Comparison of ENCODE assay signal across 1 cellular context in the genomic region with DNA sequence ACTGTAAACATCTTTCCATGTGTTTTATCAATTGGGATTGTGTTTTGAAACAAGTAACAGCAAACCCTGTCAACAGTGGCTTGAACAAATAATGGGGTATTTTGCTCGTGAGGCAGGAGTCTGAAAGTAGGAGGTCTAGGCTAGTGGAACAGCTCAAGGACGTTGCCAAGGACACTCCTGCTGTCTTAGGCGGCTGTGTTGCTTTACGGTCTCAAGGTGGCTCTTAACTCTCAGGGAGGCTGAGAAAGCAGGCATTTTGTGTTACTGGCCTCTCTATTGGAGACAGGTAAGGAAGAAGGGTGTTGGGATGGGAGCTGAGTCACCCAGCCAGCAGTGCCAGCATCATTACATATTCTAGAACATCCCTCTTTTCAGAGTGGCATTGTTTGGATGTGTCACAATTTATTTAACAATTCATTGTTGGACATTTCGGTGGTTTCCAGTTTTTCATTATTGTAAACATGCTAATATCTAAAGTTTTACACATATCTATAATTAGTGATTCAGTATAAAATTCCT.
TF ChIP-seq lines count a peak whose summit lies in the region.

No MANE protein-coding gene starts in this region.

TF ChIP-seq in GM23338, 12 proteins besides CTCF, POLR2A, EP300 and RAD21:
- TF ChIP-seq, protein P1, sequence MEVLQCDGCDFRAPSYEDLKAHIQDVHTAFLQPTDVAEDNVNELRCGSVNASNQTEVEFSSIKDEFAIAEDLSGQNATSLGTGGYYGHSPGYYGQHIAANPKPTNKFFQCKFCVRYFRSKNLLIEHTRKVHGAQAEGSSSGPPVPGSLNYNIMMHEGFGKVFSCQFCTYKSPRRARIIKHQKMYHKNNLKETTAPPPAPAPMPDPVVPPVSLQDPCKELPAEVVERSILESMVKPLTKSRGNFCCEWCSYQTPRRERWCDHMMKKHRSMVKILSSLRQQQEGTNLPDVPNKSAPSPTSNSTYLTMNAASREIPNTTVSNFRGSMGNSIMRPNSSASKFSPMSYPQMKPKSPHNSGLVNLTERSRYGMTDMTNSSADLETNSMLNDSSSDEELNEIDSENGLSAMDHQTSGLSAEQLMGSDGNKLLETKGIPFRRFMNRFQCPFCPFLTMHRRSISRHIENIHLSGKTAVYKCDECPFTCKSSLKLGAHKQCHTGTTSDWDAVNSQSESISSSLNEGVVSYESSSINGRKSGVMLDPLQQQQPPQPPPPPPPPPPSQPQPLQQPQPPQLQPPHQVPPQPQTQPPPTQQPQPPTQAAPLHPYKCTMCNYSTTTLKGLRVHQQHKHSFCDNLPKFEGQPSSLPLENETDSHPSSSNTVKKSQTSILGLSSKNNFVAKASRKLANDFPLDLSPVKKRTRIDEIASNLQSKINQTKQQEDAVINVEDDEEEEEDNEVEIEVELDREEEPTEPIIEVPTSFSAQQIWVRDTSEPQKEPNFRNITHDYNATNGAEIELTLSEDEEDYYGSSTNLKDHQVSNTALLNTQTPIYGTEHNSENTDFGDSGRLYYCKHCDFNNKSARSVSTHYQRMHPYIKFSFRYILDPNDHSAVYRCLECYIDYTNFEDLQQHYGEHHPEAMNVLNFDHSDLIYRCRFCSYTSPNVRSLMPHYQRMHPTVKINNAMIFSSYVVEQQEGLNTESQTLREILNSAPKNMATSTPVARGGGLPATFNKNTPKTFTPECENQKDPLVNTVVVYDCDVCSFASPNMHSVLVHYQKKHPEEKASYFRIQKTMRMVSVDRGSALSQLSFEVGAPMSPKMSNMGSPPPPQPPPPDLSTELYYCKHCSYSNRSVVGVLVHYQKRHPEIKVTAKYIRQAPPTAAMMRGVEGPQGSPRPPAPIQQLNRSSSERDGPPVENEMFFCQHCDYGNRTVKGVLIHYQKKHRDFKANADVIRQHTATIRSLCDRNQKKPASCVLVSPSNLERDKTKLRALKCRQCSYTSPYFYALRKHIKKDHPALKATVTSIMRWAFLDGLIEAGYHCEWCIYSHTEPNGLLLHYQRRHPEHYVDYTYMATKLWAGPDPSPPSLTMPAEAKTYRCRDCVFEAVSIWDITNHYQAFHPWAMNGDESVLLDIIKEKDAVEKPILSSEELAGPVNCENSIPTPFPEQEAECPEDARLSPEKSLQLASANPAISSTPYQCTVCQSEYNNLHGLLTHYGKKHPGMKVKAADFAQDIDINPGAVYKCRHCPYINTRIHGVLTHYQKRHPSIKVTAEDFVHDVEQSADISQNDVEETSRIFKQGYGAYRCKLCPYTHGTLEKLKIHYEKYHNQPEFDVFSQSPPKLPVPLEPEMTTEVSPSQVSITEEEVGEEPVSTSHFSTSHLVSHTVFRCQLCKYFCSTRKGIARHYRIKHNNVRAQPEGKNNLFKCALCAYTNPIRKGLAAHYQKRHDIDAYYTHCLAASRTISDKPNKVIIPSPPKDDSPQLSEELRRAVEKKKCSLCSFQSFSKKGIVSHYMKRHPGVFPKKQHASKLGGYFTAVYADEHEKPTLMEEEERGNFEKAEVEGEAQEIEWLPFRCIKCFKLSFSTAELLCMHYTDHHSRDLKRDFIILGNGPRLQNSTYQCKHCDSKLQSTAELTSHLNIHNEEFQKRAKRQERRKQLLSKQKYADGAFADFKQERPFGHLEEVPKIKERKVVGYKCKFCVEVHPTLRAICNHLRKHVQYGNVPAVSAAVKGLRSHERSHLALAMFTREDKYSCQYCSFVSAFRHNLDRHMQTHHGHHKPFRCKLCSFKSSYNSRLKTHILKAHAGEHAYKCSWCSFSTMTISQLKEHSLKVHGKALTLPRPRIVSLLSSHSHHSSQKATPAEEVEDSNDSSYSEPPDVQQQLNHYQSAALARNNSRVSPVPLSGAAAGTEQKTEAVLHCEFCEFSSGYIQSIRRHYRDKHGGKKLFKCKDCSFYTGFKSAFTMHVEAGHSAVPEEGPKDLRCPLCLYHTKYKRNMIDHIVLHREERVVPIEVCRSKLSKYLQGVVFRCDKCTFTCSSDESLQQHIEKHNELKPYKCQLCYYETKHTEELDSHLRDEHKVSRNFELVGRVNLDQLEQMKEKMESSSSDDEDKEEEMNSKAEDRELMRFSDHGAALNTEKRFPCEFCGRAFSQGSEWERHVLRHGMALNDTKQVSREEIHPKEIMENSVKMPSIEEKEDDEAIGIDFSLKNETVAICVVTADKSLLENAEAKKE (CRISPR knock-in tag; IDR thresholded peaks at IDR 0.05): no peak
- TF ChIP-seq STAT1 (IDR thresholded peaks at IDR 0.05; ENCODE audit: unreplicated experiment) (no peak), POLR2AphosphoS5 (IDR thresholded peaks at IDR 0.05; ENCODE audit: low read depth) (no peak), EZH2 (IDR thresholded peaks at IDR 0.05; ENCODE audit: low read depth, unreplicated experiment) (no peak), ZNF331 (CRISPR knock-in tag; IDR thresholded peaks at IDR 0.05; ENCODE audit: low read depth) (no peak), JUNB (IDR thresholded peaks at IDR 0.05; ENCODE audit: unreplicated experiment) (no peak), ZNF114 (CRISPR knock-in tag; IDR thresholded peaks at IDR 0.05) (no peak), REST (IDR thresholded peaks at IDR 0.05; ENCODE audit: unreplicated experiment) (no peak), CREB1 (CRISPR knock-in tag; IDR thresholded peaks at IDR 0.05; ENCODE audit: low read depth) (no peak), EZH2phosphoT487 (IDR thresholded peaks at IDR 0.05; ENCODE audit: unreplicated experiment) (no peak)
